Comparison of ENCODE assay signal across 8 cellular contexts in genomic region chr11:64251722-64251985, GRCh38. TPM values are rescaled to one million over a fixed set of nuclear protein-coding genes. Genes with fewer than 3 reads are reported as not detected.
DNase-seq lines count a peak whose midpoint lies in the region; ATAC-seq, FAIRE-seq and TF ChIP-seq lines count a peak whose summit lies in the region.

No MANE protein-coding gene starts in this region.

- no peak for FAIRE-seq in astrocyte (lab: Jason Lieb, UNC)

- peaks cover 29% of the 10 kb centered on the region for H3K79me2 ChIP-seq in astrocyte (ENCODE audit: insufficient read depth, low read length)

- peaks cover 35% of the 10 kb centered on the region for H3K4me1 Mint-ChIP-seq in activated naive CD4-positive, alpha-beta T cell treated with anti-CD3 and anti-CD28 coated beads, Interleukin-2, amount 10 ng/mL, durations not matched to agents 7 days and 5 days
- peaks cover 9% of the 10 kb centered on the region for H3K4me1 Mint-ChIP-seq in astrocyte (ENCODE audit: low read depth, unreplicated experiment)

- 0 to 1% methylated on average over 16 to 18 of the region's 18 CpGs for WGBS in lung, 2 donors

- CTCF ChIA-PET in activated naive CD4-positive, alpha-beta T cell treated with anti-CD3 and anti-CD28 coated beads, Interleukin-2, amount 10 ng/mL, durations not matched to agents 7 days and 5 days (lab: Charles Lee): interaction anchor here (1.1 to 3.5 kb wide), 6 partner anchors 11 to 80 kb away, joined by 3 to 31 read pairs (median 10); partner anchors contain the start of genes FERMT3 and FKBP2

- H3K27ac ChIP-seq in astrocyte (ENCODE audit: low read depth, low read length) (peak overlapping the region; percentile 33), lung (ENCODE audit: low read depth in 1 of 2, low read length in 1 of 2) (peak overlapping the region; percentile 24 to 63), upper lobe of right lung (peak overlapping the region; percentile 72)

- H3K9ac ChIP-seq in astrocyte (ENCODE audit: low read length): peak overlapping the region; percentile 88

- peaks cover 18% of the 10 kb centered on the region for H3K27me3 Mint-ChIP-seq in activated naive CD4-positive, alpha-beta T cell treated with anti-CD3 and anti-CD28 coated beads, Interleukin-2, amount 10 ng/mL, durations not matched to agents 7 days and 5 days
- no peaks in the 10 kb centered on the region for H3K27me3 Mint-ChIP-seq in astrocyte (ENCODE audit: low read depth, unreplicated experiment)

- no peak overlapping the region for H3K27ac Mint-ChIP-seq in activated naive CD4-positive, alpha-beta T cell treated with anti-CD3 and anti-CD28 coated beads, Interleukin-2, amount 10 ng/mL, durations not matched to agents 7 days and 5 days
- peak overlapping the region; percentile 87 for H3K27ac Mint-ChIP-seq in astrocyte (ENCODE audit: unreplicated experiment)

- ATAC-seq in lung (ENCODE audit: insufficient read depth, low FRiP score): no peak
- ATAC-seq in upper lobe of right lung: no peak

- DNase-seq in activated naive CD4-positive, alpha-beta T cell treated with anti-CD3 and anti-CD28 coated beads, Interleukin-2, amount 10 ng/mL, durations not matched to agents 7 days and 5 days: no peak
- DNase-seq in activated naive CD4-positive, alpha-beta T cell treated with Interleukin-2 at 50 U/mL for 16 hours: no peak
- no peak for DNase-seq in astrocyte (ENCODE audit: low read depth)
- DNase-seq in lung (ENCODE audit: low spot score): no peak
- no peak for DNase-seq in upper lobe of right lung
- DNase-seq in SK-N-DZ (ENCODE audit: low spot score): no peak
- DNase-seq in inferior parietal cortex (ENCODE audit: extremely low spot score): no peak
- no peak for DNase-seq in ACHN

- in situ Hi-C loops in ACHN (cut with HindIII; ENCODE audit: low pct_ligation_motif_present, low pct_unique_long_range_greater_than_20kb, low sequenced_read_pairs): no loop called here

- H3K9me3 ChIP-seq in astrocyte (ENCODE audit: insufficient read depth, low read depth, low read length) (no peaks in the 10 kb centered on the region), lung (ENCODE audit: control insufficient read depth in 2 of 2, insufficient read depth in 1 of 2, low read length in 1 of 2) (no peaks in the 10 kb centered on the region), upper lobe of right lung (no peaks in the 10 kb centered on the region)

- no peaks in the 10 kb centered on the region for H3K9me3 Mint-ChIP-seq in activated naive CD4-positive, alpha-beta T cell treated with anti-CD3 and anti-CD28 coated beads, Interleukin-2, amount 10 ng/mL, durations not matched to agents 7 days and 5 days
- H3K9me3 Mint-ChIP-seq in astrocyte (ENCODE audit: unreplicated experiment): no peaks in the 10 kb centered on the region

- peaks cover 29% of the 10 kb centered on the region for H4K20me1 ChIP-seq in astrocyte (ENCODE audit: insufficient read depth, low read length)

- peak overlapping the region; percentile 99 for H3K4me2 ChIP-seq in astrocyte (ENCODE audit: low read length)

- H3K36me3 ChIP-seq in astrocyte (ENCODE audit: insufficient read depth, low read length): peaks cover 5% of the 10 kb centered on the region
- peaks cover 0 to 22% of the 10 kb centered on the region in 2 donors for H3K36me3 ChIP-seq in lung (ENCODE audit: control insufficient read depth in 2 of 2, insufficient read depth in 2 of 2, low read length in 2 of 2)
- H3K36me3 ChIP-seq in upper lobe of right lung: peaks cover 19% of the 10 kb centered on the region

- H3K4me1 ChIP-seq in astrocyte (ENCODE audit: insufficient read depth, low read length): peaks cover 22% of the 10 kb centered on the region
- H3K4me1 ChIP-seq in lung (ENCODE audit: control insufficient read depth in 2 of 2, insufficient read depth in 2 of 2, low read length in 2 of 2): peaks cover 0 to 18% of the 10 kb centered on the region in 2 donors
- peaks cover 26% of the 10 kb centered on the region for H3K4me1 ChIP-seq in upper lobe of right lung

- peak overlapping the region; percentile 80 for H3K4me3 ChIP-seq in astrocyte (ENCODE audit: insufficient read depth, low read depth, low read length)
- H3K4me3 ChIP-seq in lung: peak overlapping the region; percentile 62
- H3K4me3 ChIP-seq in upper lobe of right lung: peak overlapping the region; percentile 89

- no peak for TF ChIP-seq CTCF in astrocyte (IDR thresholded peaks at IDR 0.05; ENCODE audit: insufficient read depth, low read depth, low read length)
- no peak for TF ChIP-seq CTCF in lung (IDR thresholded peaks at IDR 0.05; ENCODE audit: control extremely low read depth, extremely low read depth)
- TF ChIP-seq CTCF in upper lobe of right lung (IDR thresholded peaks at IDR 0.05): no peak

- H3K27me3 ChIP-seq in astrocyte (ENCODE audit: insufficient read depth, low read length): no peaks in the 10 kb centered on the region
- no peaks in the 10 kb centered on the region for H3K27me3 ChIP-seq in lung (ENCODE audit: control insufficient read depth, insufficient read depth)
- H3K27me3 ChIP-seq in upper lobe of right lung: no peaks in the 10 kb centered on the region

- peaks cover 2% of the 10 kb centered on the region for H3K36me3 Mint-ChIP-seq in activated naive CD4-positive, alpha-beta T cell treated with anti-CD3 and anti-CD28 coated beads, Interleukin-2, amount 10 ng/mL, durations not matched to agents 7 days and 5 days
- H3K36me3 Mint-ChIP-seq in astrocyte (ENCODE audit: low read depth, unreplicated experiment): peaks cover 7% of the 10 kb centered on the region

- intact Hi-C loops in upper lobe of right lung (cut with DNase I): no loop called here

- peak overlapping the region; percentile 85 for H3K4me3 Mint-ChIP-seq in activated naive CD4-positive, alpha-beta T cell treated with anti-CD3 and anti-CD28 coated beads, Interleukin-2, amount 10 ng/mL, durations not matched to agents 7 days and 5 days
- H3K4me3 Mint-ChIP-seq in astrocyte (ENCODE audit: unreplicated experiment): peak overlapping the region; percentile 91

- H2AFZ ChIP-seq in astrocyte (ENCODE audit: low read depth, low read length): peak overlapping the region; percentile 55

RNA-seq across cellular contexts. Expression of gene PLCB3, which starts 0.3 kb away (rescaled TPM):
- total RNA-seq in astrocyte (48.7 and 50.9 TPM in 2 replicates), lung (10 to 100 TPM; 18.2 to 32.0 TPM), upper lobe of right lung (32.4 TPM)
- polyA plus RNA-seq in lung: 10 to 100 TPM; 15.0 to 17.1 TPM
- 22.7 and 25.9 TPM in 2 replicates for polyA plus RNA-seq in SK-N-DZ (2014; cell fraction: cytosol; rRNA removed)
- 42.9 and 51.1 TPM in 2 replicates for polyA plus RNA-seq in SK-N-DZ (2014; cell fraction: nucleus; rRNA removed)

RNA-seq across cellular contexts. Expression of gene PPP1R14B, which starts 4.9 kb away (rescaled TPM):
- total RNA-seq in astrocyte (338 and 370 TPM in 2 replicates), lung (100 to 1,000 TPM in 1 of 2 donors, 10 to 100 TPM in 1; 28.2 to 185 TPM), upper lobe of right lung (76.5 TPM)
- polyA plus RNA-seq in lung: 100 to 1,000 TPM; 119 to 241 TPM
- polyA plus RNA-seq in SK-N-DZ (2014; cell fraction: cytosol; rRNA removed): 338 and 347 TPM in 2 replicates
- polyA plus RNA-seq in SK-N-DZ (2014; cell fraction: nucleus; rRNA removed): 276 and 390 TPM in 2 replicates

RNA-seq across cellular contexts. Expression of gene FKBP2, which starts 10.8 kb away (rescaled TPM):
- 41.5 and 45.6 TPM in 2 replicates for total RNA-seq in astrocyte
- total RNA-seq in lung: 10 to 100 TPM; 65.2 to 93.0 TPM
- 100 to 1,000 TPM; 207 to 397 TPM for polyA plus RNA-seq in lung
- total RNA-seq in upper lobe of right lung: 53.9 TPM
- polyA plus RNA-seq in SK-N-DZ (2014; cell fraction: cytosol; rRNA removed): 24.6 and 56.9 TPM in 2 replicates
- 27.8 and 42.6 TPM in 2 replicates for polyA plus RNA-seq in SK-N-DZ (2014; cell fraction: nucleus; rRNA removed)

RNA-seq across cellular contexts. Expression of gene VEGFB, which starts 17.3 kb away (rescaled TPM):
- total RNA-seq in astrocyte (30.4 and 36.8 TPM in 2 replicates), lung (100 to 1,000 TPM in 1 of 2 donors, 10 to 100 TPM in 1; 37.8 to 124 TPM), upper lobe of right lung (172 TPM)
- 100 to 1,000 TPM in 1 of 2 donors, 10 to 100 TPM in 1; 43.7 to 115 TPM for polyA plus RNA-seq in lung
- 25.6 and 51.1 TPM in 2 replicates for polyA plus RNA-seq in SK-N-DZ (2014; cell fraction: cytosol; rRNA removed)
- 46.0 and 61.0 TPM in 2 replicates for polyA plus RNA-seq in SK-N-DZ (2014; cell fraction: nucleus; rRNA removed)

RNA-seq across cellular contexts. Expression of gene DNAJC4, which starts 21.3 kb away (rescaled TPM):
- total RNA-seq in astrocyte (23.8 and 25.7 TPM in 2 replicates), lung (10 to 100 TPM; 22.7 to 34.1 TPM), upper lobe of right lung (36.4 TPM)
- polyA plus RNA-seq in lung: 10 to 100 TPM; 34.6 to 58.4 TPM
- polyA plus RNA-seq in SK-N-DZ (2014; cell fraction: cytosol; rRNA removed): 5.3 and 6.5 TPM in 2 replicates
- 18.0 and 22.5 TPM in 2 replicates for polyA plus RNA-seq in SK-N-DZ (2014; cell fraction: nucleus; rRNA removed)
